ENCODE assay signal across 18 cellular contexts in genomic region chr11:9347100-9347499, GRCh38. TPM values are rescaled to one million over a fixed set of nuclear protein-coding genes. Genes with fewer than 3 reads are reported as not detected.
DNase-seq lines count a peak whose midpoint lies in the region; ATAC-seq lines count a peak whose summit lies in the region.
"Had no signal": no experiment of that assay in that cellular context is flagged by ENCODE, and none has a peak within 500 bp of the region (broad histone marks: within the 10 kb centered on the region; RNA-seq: fewer than 3 reads in every experiment).

No MANE protein-coding gene starts in this region.

- peaks cover 25% of the 10 kb centered on the region for H3K4me1 Mint-ChIP-seq in activated naive CD8-positive, alpha-beta T cell (ENCODE audit: low read depth)
- peaks cover 13% of the 10 kb centered on the region for H3K4me1 Mint-ChIP-seq in activated naive CD8-positive, alpha-beta T cell treated with anti-CD3 and anti-CD28 coated beads for 36 hours
- H3K4me1 Mint-ChIP-seq in T-helper 2 cell treated with Interferon-gamma antibody and Interleukin-4, amounts not matched to agents 5 μg/mL and 100 μg/mL, for 36 hours (ENCODE audit: low read depth): peaks cover 19% of the 10 kb centered on the region
- peaks cover 6% of the 10 kb centered on the region for H3K4me1 Mint-ChIP-seq in central memory CD8-positive, alpha-beta T cell
- H3K4me1 Mint-ChIP-seq in stimulated activated effector memory CD8-positive, alpha-beta T cell treated with anti-CD3 and anti-CD28 coated beads, Interleukin-12 subunit alpha, Interleukin-12 subunit beta, amount 100 ng/mL, for 72 hours: peaks cover 17% of the 10 kb centered on the region

- H3K27ac Mint-ChIP-seq in activated naive CD8-positive, alpha-beta T cell: no peak overlapping the region
- no peak overlapping the region for H3K27ac Mint-ChIP-seq in activated naive CD8-positive, alpha-beta T cell treated with anti-CD3 and anti-CD28 coated beads for 36 hours
- H3K27ac Mint-ChIP-seq in T-helper 2 cell treated with Interferon-gamma antibody and Interleukin-4, amounts not matched to agents 5 μg/mL and 100 μg/mL, for 36 hours: peak overlapping the region; percentile 12
- no peak overlapping the region for H3K27ac Mint-ChIP-seq in central memory CD8-positive, alpha-beta T cell (ENCODE audit: low read depth)
- H3K27ac Mint-ChIP-seq in stimulated activated effector memory CD8-positive, alpha-beta T cell treated with anti-CD3 and anti-CD28 coated beads, Interleukin-12 subunit alpha, Interleukin-12 subunit beta, amount 100 ng/mL, for 72 hours: no peak overlapping the region
- H3K27ac Mint-ChIP-seq: neural progenitor cell had no signal

- H3K4me3 Mint-ChIP-seq in activated naive CD8-positive, alpha-beta T cell: peak overlapping the region; percentile 6
- no peak overlapping the region for H3K4me3 Mint-ChIP-seq in activated naive CD8-positive, alpha-beta T cell treated with anti-CD3 and anti-CD28 coated beads for 36 hours
- H3K4me3 Mint-ChIP-seq in T-helper 2 cell treated with Interferon-gamma antibody and Interleukin-4, amounts not matched to agents 5 μg/mL and 100 μg/mL, for 36 hours: peak overlapping the region; percentile 1
- no peak overlapping the region for H3K4me3 Mint-ChIP-seq in central memory CD8-positive, alpha-beta T cell
- H3K4me3 Mint-ChIP-seq in stimulated activated effector memory CD8-positive, alpha-beta T cell treated with anti-CD3 and anti-CD28 coated beads, Interleukin-12 subunit alpha, Interleukin-12 subunit beta, amount 100 ng/mL, for 72 hours: no peak overlapping the region
- H3K4me3 Mint-ChIP-seq: neural progenitor cell had no signal

- no peak for DNase-seq in activated naive CD8-positive, alpha-beta T cell treated with anti-CD3 and anti-CD28 coated beads for 36 hours
- DNase-seq in T-helper 2 cell treated with Interferon-gamma antibody and Interleukin-4, amounts not matched to agents 5 μg/mL and 100 μg/mL, for 36 hours (ENCODE audit: low spot score): peak; percentile 41
- no peak for DNase-seq in central memory CD8-positive, alpha-beta T cell (ENCODE audit: low spot score in 2 of 2)
- DNase-seq in stimulated activated effector memory CD8-positive, alpha-beta T cell treated with anti-CD3 and anti-CD28 coated beads, Interleukin-12 subunit alpha, Interleukin-12 subunit beta, amount 100 ng/mL, for 72 hours (ENCODE audit: low spot score in 2 of 2): no peak
- DNase-seq in HuH-7 (ENCODE audit: low spot score) (no peak), cerebellar nuclear complex (lab: John Stamatoyannopoulos, UW) (no peak)
- DNase-seq: body of pancreas; dermis blood vessel endothelial cell; esophagus squamous epithelium; glutamatergic neuron; GOT3; NCI-H187; NCI-H510A treated with DMSO at 0.1 percent for 48 hours; SJCRH30; stimulated activated CD4-positive, alpha-beta T cell treated with anti-CD3 and anti-CD28 coated beads, Interleukin-15, amount 100 ng/mL, for 24 hours had no signal

- no peaks in the 10 kb centered on the region for H3K36me3 Mint-ChIP-seq in activated naive CD8-positive, alpha-beta T cell
- H3K36me3 Mint-ChIP-seq in activated naive CD8-positive, alpha-beta T cell treated with anti-CD3 and anti-CD28 coated beads for 36 hours: no peaks in the 10 kb centered on the region
- no peaks in the 10 kb centered on the region for H3K36me3 Mint-ChIP-seq in T-helper 2 cell treated with Interferon-gamma antibody and Interleukin-4, amounts not matched to agents 5 μg/mL and 100 μg/mL, for 36 hours (ENCODE audit: low read depth)
- peaks cover 4% of the 10 kb centered on the region for H3K36me3 Mint-ChIP-seq in central memory CD8-positive, alpha-beta T cell (ENCODE audit: insufficient read depth)
- no peaks in the 10 kb centered on the region for H3K36me3 Mint-ChIP-seq in stimulated activated effector memory CD8-positive, alpha-beta T cell treated with anti-CD3 and anti-CD28 coated beads, Interleukin-12 subunit alpha, Interleukin-12 subunit beta, amount 100 ng/mL, for 72 hours
- H3K36me3 Mint-ChIP-seq: neural progenitor cell had no signal

- no peaks in the 10 kb centered on the region for H3K27me3 Mint-ChIP-seq in activated naive CD8-positive, alpha-beta T cell
- no peaks in the 10 kb centered on the region for H3K27me3 Mint-ChIP-seq in activated naive CD8-positive, alpha-beta T cell treated with anti-CD3 and anti-CD28 coated beads for 36 hours
- peaks cover 16% of the 10 kb centered on the region for H3K27me3 Mint-ChIP-seq in T-helper 2 cell treated with Interferon-gamma antibody and Interleukin-4, amounts not matched to agents 5 μg/mL and 100 μg/mL, for 36 hours (ENCODE audit: low read depth)
- H3K27me3 Mint-ChIP-seq in central memory CD8-positive, alpha-beta T cell: peaks cover 22% of the 10 kb centered on the region

- H3K9me3 Mint-ChIP-seq in activated naive CD8-positive, alpha-beta T cell (ENCODE audit: low read depth): no peaks in the 10 kb centered on the region
- H3K9me3 Mint-ChIP-seq in activated naive CD8-positive, alpha-beta T cell treated with anti-CD3 and anti-CD28 coated beads for 36 hours: no peaks in the 10 kb centered on the region
- H3K9me3 Mint-ChIP-seq in T-helper 2 cell treated with Interferon-gamma antibody and Interleukin-4, amounts not matched to agents 5 μg/mL and 100 μg/mL, for 36 hours: no peaks in the 10 kb centered on the region
- no peaks in the 10 kb centered on the region for H3K9me3 Mint-ChIP-seq in central memory CD8-positive, alpha-beta T cell
- H3K9me3 Mint-ChIP-seq in stimulated activated effector memory CD8-positive, alpha-beta T cell treated with anti-CD3 and anti-CD28 coated beads, Interleukin-12 subunit alpha, Interleukin-12 subunit beta, amount 100 ng/mL, for 72 hours: no peaks in the 10 kb centered on the region
- H3K9me3 Mint-ChIP-seq: neural progenitor cell had no signal

- peak; percentile 49 for ATAC-seq in central memory CD8-positive, alpha-beta T cell (replicated peaks; ENCODE audit: extremely low read depth, poor library complexity, severe bottlenecking)
- ATAC-seq in stimulated activated effector memory CD8-positive, alpha-beta T cell treated with anti-CD3 and anti-CD28 coated beads, Interleukin-12 subunit alpha, Interleukin-12 subunit beta, amount 100 ng/mL, for 72 hours: peak; percentile 64
- no peak for ATAC-seq in GM18502 (IDR thresholded peaks at IDR 0.05; ENCODE audit: poor library complexity, unreplicated experiment)
- ATAC-seq: body of pancreas had no signal

RNA-seq across cellular contexts. Expression of gene TMEM41B, which starts 32.7 kb away (rescaled TPM):
- total RNA-seq in activated naive CD8-positive, alpha-beta T cell treated with anti-CD3 and anti-CD28 coated beads for 36 hours: 10 to 100 TPM; 20.1 to 20.5 TPM

RNA-seq across cellular contexts. Expression of gene IPO7, which starts 37.4 kb away (rescaled TPM):
- total RNA-seq in activated naive CD8-positive, alpha-beta T cell treated with anti-CD3 and anti-CD28 coated beads for 36 hours: 100 to 1,000 TPM; 195 TPM

Comparison
In these comparisons a context has a peak if more than half of its experiments do, and no peak if none do; other contexts are left out.
1. H3K4me3 Mint-ChIP-seq: peak in activated naive CD8-positive, alpha-beta T cell (single experiment) and T-helper 2 cell treated with Interferon-gamma antibody and Interleukin-4, amounts not matched to agents 5 μg/mL and 100 μg/mL, for 36 hours (single experiment); none in activated naive CD8-positive, alpha-beta T cell treated with anti-CD3 and anti-CD28 coated beads for 36 hours (single experiment), central memory CD8-positive, alpha-beta T cell (single experiment) and stimulated activated effector memory CD8-positive, alpha-beta T cell treated with anti-CD3 and anti-CD28 coated beads, Interleukin-12 subunit alpha, Interleukin-12 subunit beta, amount 100 ng/mL, for 72 hours (single experiment).